ENCODE assay signal across 8 cellular contexts in genomic region chr5:154405078-154405792, GRCh38. TPM values are rescaled to one million over a fixed set of nuclear protein-coding genes. Genes with fewer than 3 reads are reported as not detected.
DNase-seq lines count a peak whose midpoint lies in the region; ATAC-seq and TF ChIP-seq lines count a peak whose summit lies in the region.

No MANE protein-coding gene starts in this region.

- no peaks in the 10 kb centered on the region for H3K36me3 ChIP-seq in liver (ENCODE audit: control insufficient read depth in 4 of 4, insufficient read depth in 3 of 4, low read depth in 1 of 4, low read length in 3 of 4)

- peak overlapping the region in 1 of 2 donors; percentile 45 for H3K9ac ChIP-seq in liver (ENCODE audit: low read depth in 1 of 2, low read length in 2 of 2)

- peak; percentile 93 to 97 for TF ChIP-seq RAD21 in liver (IDR thresholded peaks at IDR 0.05)

- DNase-seq in AG20443 (ENCODE audit: low spot score) (peak; percentile 96), NCI-H345 treated with DMSO at 0.1 percent for 48 hours (lab: John Stamatoyannopoulos, UW; ENCODE audit: unreplicated experiment) (peak; percentile 60), coronary artery (ENCODE audit: low spot score) (peak; percentile 85)
- DNase-seq in activated CD4-positive, alpha-beta T cell treated with anti-CD3 and anti-CD28 coated beads for 48 hours = peak; percentile 86
- peak; percentile 77 for DNase-seq in stimulated activated CD4-positive, alpha-beta T cell treated with anti-CD3 and anti-CD28 coated beads, Interleukin-4, amount 100 ng/mL, for 1 hour

- H3K27me3 ChIP-seq in liver (ENCODE audit: control insufficient read depth in 4 of 4, insufficient read depth in 4 of 4, low read length in 3 of 4) = no peaks in the 10 kb centered on the region

- peaks cover 0 to 8% (median 4%) of the 10 kb centered on the region in 4 donors for H3K4me1 ChIP-seq in liver (ENCODE audit: control insufficient read depth in 4 of 4, insufficient read depth in 4 of 4, low read length in 3 of 4)

- H3K9me3 ChIP-seq in liver (ENCODE audit: control insufficient read depth in 4 of 4, low read length in 3 of 4) = no peaks in the 10 kb centered on the region

- H3K27ac ChIP-seq in coronary artery (no peak overlapping the region), liver (ENCODE audit: low read depth in 1 of 2, low read length in 2 of 2) (no peak overlapping the region)

- TF ChIP-seq CTCF in coronary artery (IDR thresholded peaks at IDR 0.05) = peak; percentile 81
- TF ChIP-seq CTCF in liver (IDR thresholded peaks at IDR 0.05; ENCODE audit: low read depth, low read length, missing input control) = peak; percentile 86

- ATAC-seq in GM18909 (IDR thresholded peaks at IDR 0.05; ENCODE audit: poor library complexity, unreplicated experiment) (peak; percentile 97), HG03159 (IDR thresholded peaks at IDR 0.05; ENCODE audit: unreplicated experiment) (peak; percentile 96)

- 9% methylated on average over 37 of the region's 37 CpGs for WGBS in liver

- H3K4me3 ChIP-seq in coronary artery (peak overlapping the region; percentile 64), liver (ENCODE audit: low read depth in 1 of 3, low read length in 3 of 3) (peak overlapping the region in 2 of 3 donors; percentile 40 to 52)

TF ChIP-seq in liver, 16 proteins besides CTCF, POLR2A, EP300 and RAD21:
- no peak for TF ChIP-seq HNF4A (conservative IDR thresholded peaks at IDR 0.05)
- TF ChIP-seq, protein P1, sequence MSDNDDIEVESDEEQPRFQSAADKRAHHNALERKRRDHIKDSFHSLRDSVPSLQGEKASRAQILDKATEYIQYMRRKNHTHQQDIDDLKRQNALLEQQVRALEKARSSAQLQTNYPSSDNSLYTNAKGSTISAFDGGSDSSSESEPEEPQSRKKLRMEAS (IDR thresholded peaks at IDR 0.05) = no peak
- TF ChIP-seq EGR1 (IDR thresholded peaks at IDR 0.05; ENCODE audit: low read depth in 2 of 2) = no peak
- TF ChIP-seq FOXA1 (IDR thresholded peaks at IDR 0.05) = no peak
- no peak for TF ChIP-seq YY1 (IDR thresholded peaks at IDR 0.05)
- no peak for TF ChIP-seq JUND (IDR thresholded peaks at IDR 0.05)
- TF ChIP-seq, protein P2, sequence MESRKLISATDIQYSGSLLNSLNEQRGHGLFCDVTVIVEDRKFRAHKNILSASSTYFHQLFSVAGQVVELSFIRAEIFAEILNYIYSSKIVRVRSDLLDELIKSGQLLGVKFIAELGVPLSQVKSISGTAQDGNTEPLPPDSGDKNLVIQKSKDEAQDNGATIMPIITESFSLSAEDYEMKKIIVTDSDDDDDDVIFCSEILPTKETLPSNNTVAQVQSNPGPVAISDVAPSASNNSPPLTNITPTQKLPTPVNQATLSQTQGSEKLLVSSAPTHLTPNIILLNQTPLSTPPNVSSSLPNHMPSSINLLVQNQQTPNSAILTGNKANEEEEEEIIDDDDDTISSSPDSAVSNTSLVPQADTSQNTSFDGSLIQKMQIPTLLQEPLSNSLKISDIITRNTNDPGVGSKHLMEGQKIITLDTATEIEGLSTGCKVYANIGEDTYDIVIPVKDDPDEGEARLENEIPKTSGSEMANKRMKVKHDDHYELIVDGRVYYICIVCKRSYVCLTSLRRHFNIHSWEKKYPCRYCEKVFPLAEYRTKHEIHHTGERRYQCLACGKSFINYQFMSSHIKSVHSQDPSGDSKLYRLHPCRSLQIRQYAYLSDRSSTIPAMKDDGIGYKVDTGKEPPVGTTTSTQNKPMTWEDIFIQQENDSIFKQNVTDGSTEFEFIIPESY (IDR thresholded peaks at IDR 0.05) = no peak
- no peak for TF ChIP-seq TAF1 (conservative IDR thresholded peaks at IDR 0.05)
- TF ChIP-seq RXRA (IDR thresholded peaks at IDR 0.05) = no peak
- TF ChIP-seq ATF3 (IDR thresholded peaks at IDR 0.05) = no peak
- TF ChIP-seq NR2F2 (IDR thresholded peaks at IDR 0.05) = no peak
- no peak for TF ChIP-seq SP1 (IDR thresholded peaks at IDR 0.05)
- TF ChIP-seq FOXA2 (IDR thresholded peaks at IDR 0.05) = no peak
- TF ChIP-seq GABPA (IDR thresholded peaks at IDR 0.05 in 1 of 2, conservative IDR thresholded peaks at IDR 0.05 in 1 of 2) = no peak
- no peak for TF ChIP-seq HNF4G (IDR thresholded peaks at IDR 0.05)

RNA-seq across cellular contexts. Expression of gene SAP30L, which starts 40.6 kb away (rescaled TPM):
- 10 to 100 TPM in 1 of 2 donors, 1 to 10 TPM in 1; 9.5 to 11.1 TPM for total RNA-seq in liver
- polyA plus RNA-seq in liver = 1 to 10 TPM; 6.3 to 7.7 TPM
